In the genomic region with DNA sequence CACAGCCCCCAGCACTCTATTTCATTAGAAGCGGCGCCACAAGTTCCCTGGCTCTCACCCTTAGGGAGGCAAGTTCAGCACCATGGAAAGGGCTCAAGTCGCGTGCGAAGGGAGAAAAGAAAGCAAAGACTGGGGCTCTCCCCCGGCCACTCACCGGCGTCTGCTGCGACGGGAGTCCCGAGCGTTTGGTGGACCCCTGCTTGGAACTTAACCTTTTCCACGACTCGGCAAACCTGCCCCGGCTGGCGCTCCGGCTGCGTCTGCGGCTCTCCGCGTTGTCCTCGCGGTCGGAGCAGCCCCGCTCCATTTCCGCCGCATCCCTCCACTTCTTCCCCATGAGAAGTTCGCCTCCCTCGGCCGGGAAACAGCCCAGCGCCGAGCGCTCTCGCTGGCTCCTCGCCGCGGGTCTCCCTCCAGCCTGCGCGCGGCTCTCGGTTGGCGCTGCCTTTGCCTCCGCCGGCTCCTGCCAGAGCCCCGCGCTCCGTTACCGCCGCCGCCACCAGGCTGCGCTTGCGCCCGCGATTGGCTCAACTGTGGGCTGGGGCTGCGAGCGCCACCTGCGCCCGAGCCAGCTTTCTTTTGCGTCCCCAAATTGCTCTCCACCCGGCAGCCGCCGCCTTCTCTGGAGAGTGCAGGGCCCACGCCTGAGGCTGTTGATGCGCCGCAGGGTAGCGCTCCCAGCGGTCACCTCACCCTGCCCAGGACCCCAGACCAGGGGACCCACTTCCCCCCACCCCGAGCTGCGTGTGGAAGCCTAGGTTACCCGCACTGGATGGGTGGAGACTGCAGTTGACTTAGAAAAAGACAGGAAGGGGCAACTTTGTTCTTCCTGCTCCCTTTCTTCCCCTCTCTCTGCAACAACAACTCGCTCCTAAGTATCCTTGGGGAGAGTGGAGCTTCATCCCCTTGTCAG, we compare ENCODE assay signal across 8 cellular contexts.
DNase-seq lines count a peak whose midpoint lies in the region; ATAC-seq and TF ChIP-seq lines count a peak whose summit lies in the region.

No MANE protein-coding gene starts in this region.

- peak; percentile 64 for DNase-seq in activated effector memory CD4-positive, alpha-beta T cell treated with anti-CD3 and anti-CD28 coated beads, Interleukin-2, amount 50 U/mL, for 16 hours
- no peak for DNase-seq in activated effector memory CD4-positive, alpha-beta T cell treated with Interleukin-2 at 50 U/mL for 16 hours
- DNase-seq in NCI-H1048 (lab: John Stamatoyannopoulos, UW) (peak; percentile 60), fibroblast of villous mesenchyme (ENCODE audit: low read depth) (peak; percentile 53), vagina (ENCODE audit: extremely low spot score in 2 of 2) (no peak)
- DNase-seq in activated T-cell treated with anti-CD3 and anti-CD28 coated beads, Interleukin-2, amount 50 U/mL, for 48 hours: peak; percentile 57 to 60

- TF ChIP-seq POLR2A in vagina (IDR thresholded peaks at IDR 0.05): no peak

- H3K4me2 ChIP-seq in neural cell (ENCODE audit: low read length): peak overlapping the region; percentile 78

- H3K27me3 ChIP-seq in neural cell (ENCODE audit: insufficient read depth, low read depth, low read length): peaks cover 13% of the 10 kb centered on the region
- H3K27me3 ChIP-seq in vagina: no peaks in the 10 kb centered on the region

- peaks cover 3% of the 10 kb centered on the region for H3F3A ChIP-seq in neural cell (ENCODE audit: insufficient read depth, low read length, poor library complexity, severe bottlenecking)

- peak; percentile 65 for ATAC-seq in HG02571 (IDR thresholded peaks at IDR 0.05; ENCODE audit: unreplicated experiment)

- peaks cover 10% of the 10 kb centered on the region for H3K4me1 ChIP-seq in vagina

- no peak for TF ChIP-seq EP300 in neural cell (conservative IDR thresholded peaks at IDR 0.05; ENCODE audit: poor library complexity, severe bottlenecking)

- H3K27ac ChIP-seq in neural cell (ENCODE audit: low read length) (no peak overlapping the region), vagina (no peak overlapping the region)

- peak overlapping the region; percentile 41 for H2AFZ ChIP-seq in neural cell (ENCODE audit: low read depth, low read length)

- no peaks in the 10 kb centered on the region for H3K9me2 ChIP-seq in neural cell (ENCODE audit: insufficient read depth, low read length)

- H3K36me3 ChIP-seq in neural cell (ENCODE audit: insufficient read depth, low read length): no peaks in the 10 kb centered on the region
- no peaks in the 10 kb centered on the region for H3K36me3 ChIP-seq in vagina

- H4K20me1 ChIP-seq in neural cell (ENCODE audit: insufficient read depth): no peaks in the 10 kb centered on the region

- H3K4me3 ChIP-seq in fibroblast of villous mesenchyme (ENCODE audit: low read depth, low read length): peak overlapping the region; percentile 56
- H3K4me3 ChIP-seq in neural cell (ENCODE audit: low read length): peak overlapping the region; percentile 85
- H3K4me3 ChIP-seq in vagina: peak overlapping the region; percentile 20 to 31

- peak overlapping the region; percentile 44 for H3K9ac ChIP-seq in neural cell (ENCODE audit: low read length)

- TF ChIP-seq CTCF in fibroblast of villous mesenchyme (IDR thresholded peaks at IDR 0.05; ENCODE audit: insufficient read depth, low read depth, low read length): no peak
- peak; percentile 75 for TF ChIP-seq CTCF in neural cell (IDR thresholded peaks at IDR 0.05; ENCODE audit: poor library complexity, severe bottlenecking)
- no peak for TF ChIP-seq CTCF in vagina (IDR thresholded peaks at IDR 0.05)

- H3K79me2 ChIP-seq in neural cell (replicated peaks; ENCODE audit: insufficient read depth, low read length): no peaks in the 10 kb centered on the region

- no peaks in the 10 kb centered on the region for H3K9me3 ChIP-seq in neural cell (ENCODE audit: low read length)
- no peaks in the 10 kb centered on the region for H3K9me3 ChIP-seq in vagina

- peak; percentile 69 for TF ChIP-seq RAD21 in neural cell (conservative IDR thresholded peaks at IDR 0.05)

- intact Hi-C loops in vagina (cut with DNase I): no loop called here

TF ChIP-seq in neural cell, 6 proteins besides CTCF, POLR2A, EP300 and RAD21:
- TF ChIP-seq, protein P1, sequence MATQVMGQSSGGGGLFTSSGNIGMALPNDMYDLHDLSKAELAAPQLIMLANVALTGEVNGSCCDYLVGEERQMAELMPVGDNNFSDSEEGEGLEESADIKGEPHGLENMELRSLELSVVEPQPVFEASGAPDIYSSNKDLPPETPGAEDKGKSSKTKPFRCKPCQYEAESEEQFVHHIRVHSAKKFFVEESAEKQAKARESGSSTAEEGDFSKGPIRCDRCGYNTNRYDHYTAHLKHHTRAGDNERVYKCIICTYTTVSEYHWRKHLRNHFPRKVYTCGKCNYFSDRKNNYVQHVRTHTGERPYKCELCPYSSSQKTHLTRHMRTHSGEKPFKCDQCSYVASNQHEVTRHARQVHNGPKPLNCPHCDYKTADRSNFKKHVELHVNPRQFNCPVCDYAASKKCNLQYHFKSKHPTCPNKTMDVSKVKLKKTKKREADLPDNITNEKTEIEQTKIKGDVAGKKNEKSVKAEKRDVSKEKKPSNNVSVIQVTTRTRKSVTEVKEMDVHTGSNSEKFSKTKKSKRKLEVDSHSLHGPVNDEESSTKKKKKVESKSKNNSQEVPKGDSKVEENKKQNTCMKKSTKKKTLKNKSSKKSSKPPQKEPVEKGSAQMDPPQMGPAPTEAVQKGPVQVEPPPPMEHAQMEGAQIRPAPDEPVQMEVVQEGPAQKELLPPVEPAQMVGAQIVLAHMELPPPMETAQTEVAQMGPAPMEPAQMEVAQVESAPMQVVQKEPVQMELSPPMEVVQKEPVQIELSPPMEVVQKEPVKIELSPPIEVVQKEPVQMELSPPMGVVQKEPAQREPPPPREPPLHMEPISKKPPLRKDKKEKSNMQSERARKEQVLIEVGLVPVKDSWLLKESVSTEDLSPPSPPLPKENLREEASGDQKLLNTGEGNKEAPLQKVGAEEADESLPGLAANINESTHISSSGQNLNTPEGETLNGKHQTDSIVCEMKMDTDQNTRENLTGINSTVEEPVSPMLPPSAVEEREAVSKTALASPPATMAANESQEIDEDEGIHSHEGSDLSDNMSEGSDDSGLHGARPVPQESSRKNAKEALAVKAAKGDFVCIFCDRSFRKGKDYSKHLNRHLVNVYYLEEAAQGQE (IDR thresholded peaks at IDR 0.05; ENCODE audit: borderline replicate concordance): peak; percentile 87
- peak; percentile 58 for TF ChIP-seq MXI1 (conservative IDR thresholded peaks at IDR 0.05; ENCODE audit: poor library complexity, severe bottlenecking)
- no peak for TF ChIP-seq TAF1 (IDR thresholded peaks at IDR 0.05; ENCODE audit: low read depth)
- peak; percentile 70 for TF ChIP-seq SMC3 (conservative IDR thresholded peaks at IDR 0.05; ENCODE audit: poor library complexity)
- TF ChIP-seq EZH2 (IDR thresholded peaks at IDR 0.05; ENCODE audit: borderline replicate concordance, insufficient read depth, low read length, poor library complexity, severe bottlenecking): no peak
- TF ChIP-seq POLR2AphosphoS5 (IDR thresholded peaks at IDR 0.05): no peak
TF ChIP-seq in neural cell: peak in this region for 3.

Comparison
In these comparisons a context has a peak if more than half of its experiments do, and no peak if none do; other contexts are left out.
1. DNase-seq: peak in activated effector memory CD4-positive, alpha-beta T cell treated with anti-CD3 and anti-CD28 coated beads, Interleukin-2, amount 50 U/mL, for 16 hours (single experiment), NCI-H1048 (single experiment), activated T-cell treated with anti-CD3 and anti-CD28 coated beads, Interleukin-2, amount 50 U/mL, for 48 hours (2 of 2) and fibroblast of villous mesenchyme (single experiment); none in activated effector memory CD4-positive, alpha-beta T cell treated with Interleukin-2 at 50 U/mL for 16 hours (single experiment) and vagina (0 of 2).
2. H3K4me3 ChIP-seq: peak in every context shown above with its lines; median percentile 85 in neural cell; 56 in fibroblast of villous mesenchyme; 26 in vagina.